In genomic region chr1:24966121-24966723, GRCh38 we compare ENCODE assay signal across 14 cellular contexts. TPM values are rescaled to one million over a fixed set of nuclear protein-coding genes. Genes with fewer than 3 reads are reported as not detected.
DNase-seq lines count a peak whose midpoint lies in the region; ATAC-seq, FAIRE-seq and TF ChIP-seq lines count a peak whose summit lies in the region.
"Had no signal": no experiment of that assay in that cellular context is flagged by ENCODE, and none has a peak within 500 bp of the region (broad histone marks: within the 10 kb centered on the region; RNA-seq: fewer than 3 reads in every experiment).

No MANE protein-coding gene starts in this region.

- H3K27ac ChIP-seq in GM12878 (ENCODE audit: control insufficient read depth, insufficient read depth) (peak overlapping the region; percentile 98), adrenal gland (no peak overlapping the region), stomach (no peak overlapping the region)

- peaks cover 37% of the 10 kb centered on the region for H3K79me2 ChIP-seq in GM12878 (ENCODE audit: control insufficient read depth, insufficient read depth, low read length)

- no peaks in the 10 kb centered on the region for H4K20me1 ChIP-seq in GM12878 (ENCODE audit: control insufficient read depth, insufficient read depth)

- no peak overlapping the region for H2AFZ ChIP-seq in GM12878 (ENCODE audit: control insufficient read depth, low read depth, low read length)

- peak overlapping the region; percentile 92 to 99 for H3K27ac Mint-ChIP-seq in stimulated activated naive CD8-positive, alpha-beta T cell treated with anti-CD3 and anti-CD28 coated beads, Interleukin-15, amount 100 ng/mL, for 72 hours

- POLR2A ChIA-PET in GM12878 (lab: Charles Lee) = interaction anchor here (0.9 to 13.4 kb wide), 8 partner anchors 13 to 69 kb away, joined by 3 to 220 read pairs (median 8); no protein-coding TSS in a partner anchor

- peak overlapping the region; percentile 72 for H3K9ac ChIP-seq in GM12878 (ENCODE audit: control insufficient read depth, insufficient read depth, low read length)

- no peaks in the 10 kb centered on the region for H3K9me3 Mint-ChIP-seq in stimulated activated naive CD8-positive, alpha-beta T cell treated with anti-CD3 and anti-CD28 coated beads, Interleukin-15, amount 100 ng/mL, for 72 hours

- H3K4me1 ChIP-seq in GM12878 (ENCODE audit: control insufficient read depth, insufficient read depth, low read length) (peaks cover 25% of the 10 kb centered on the region), adrenal gland (replicated peaks in 1 of 2) (no peaks in the 10 kb centered on the region), stomach (no peaks in the 10 kb centered on the region)
- H3K4me1 ChIP-seq: BE2C had no signal

- intact Hi-C loops in GM12878 (cut with micrococcal nuclease; ENCODE audit: unreplicated experiment) = no loop called here
- intact Hi-C loops in adrenal gland (cut with DNase I) = no loop called here
- intact Hi-C loops in stomach (cut with DNase I; ENCODE audit: low total_unique reads) = no loop called here

- TF ChIP-seq RAD21 in GM12878 (IDR thresholded peaks at IDR 0.05; ENCODE audit: insufficient read depth, low read depth, low read length) = no peak

- in situ Hi-C loops in GM12878 (cut with MboI) = no loop called here

- peak overlapping the region; percentile 78 to 90 for H3K4me3 Mint-ChIP-seq in stimulated activated naive CD8-positive, alpha-beta T cell treated with anti-CD3 and anti-CD28 coated beads, Interleukin-15, amount 100 ng/mL, for 72 hours

- TF ChIP-seq POLR2A in GM12878 (IDR thresholded peaks at IDR 0.05; ENCODE audit: low read depth, low read length) (no peak), adrenal gland (IDR thresholded peaks at IDR 0.05) (no peak), stomach (IDR thresholded peaks at IDR 0.05) (no peak)

- no peaks in the 10 kb centered on the region for H3K9me3 ChIP-seq in GM12878 (replicated peaks; ENCODE audit: control insufficient read depth, insufficient read depth, low read length)
- no peaks in the 10 kb centered on the region for H3K9me3 ChIP-seq in adrenal gland (replicated peaks in 1 of 3)
- no peaks in the 10 kb centered on the region for H3K9me3 ChIP-seq in stomach
- H3K9me3 ChIP-seq: BE2C had no signal

- no peak for TF ChIP-seq CTCF in GM12878 (IDR thresholded peaks at IDR 0.05 in 2 of 3, conservative IDR thresholded peaks at IDR 0.05 in 1 of 3; ENCODE audit: control insufficient read depth in 2 of 3, extremely low read depth in 1 of 3, insufficient read depth in 1 of 3, low read depth in 3 of 3, low read length in 3 of 3)
- TF ChIP-seq CTCF in adrenal gland (IDR thresholded peaks at IDR 0.05) = no peak
- TF ChIP-seq CTCF in stomach (IDR thresholded peaks at IDR 0.05) = no peak

- 40% methylated on average over 4 of the region's 4 CpGs for WGBS in GM12878 (ENCODE audit: insufficient coverage, insufficient replicate concordance, low lambda C conversion rate, missing lambda C conversion rate)
- WGBS in adrenal gland, 4 donors = 38 to 63% (median 50%) methylated on average over 3 to 4 of the region's 4 CpGs
- 63 to 84% (median 79%) methylated on average over 4 of the region's 4 CpGs for WGBS in stomach, 5 donors

- DNase-seq in stimulated activated CD4-positive, alpha-beta T cell treated with anti-CD3 and anti-CD28 coated beads, Interleukin-15, amount 100 ng/mL, for 24 hours = peak; percentile 56
- no peak for DNase-seq in stimulated activated CD4-positive, alpha-beta T cell treated with anti-CD3 and anti-CD28 coated beads, Interleukin-4, amount 100 ng/mL, for 4 hours
- DNase-seq in RPMI7951 (ENCODE audit: low read depth) = peak; percentile 36
- no peak for DNase-seq in GM12878 (ENCODE audit: low read depth, low spot score)
- peak; percentile 63 to 70 for DNase-seq in stimulated activated naive CD8-positive, alpha-beta T cell treated with anti-CD3 and anti-CD28 coated beads, Interleukin-15, amount 100 ng/mL, for 72 hours
- DNase-seq in adrenal gland = no peak
- DNase-seq in stomach = no peak
- DNase-seq: BE2C, Karpas-422, NCI-H1930, NCI-H748 treated with DMSO at 0.1 percent for 48 hours, Right ventricle myocardium superior had no signal

- peak; percentile 18 for FAIRE-seq in GM12878 (lab: Jason Lieb, UNC)

- BruUV-seq in GM12878 (replicated peaks; lab: Mats Ljungman, UMichigan) = no TSS peak

- no peak for TF ChIP-seq EP300 in GM12878 (IDR thresholded peaks at IDR 0.05; ENCODE audit: borderline replicate concordance in 1 of 2, control insufficient read depth in 1 of 2, low read depth in 2 of 2, low read length in 2 of 2)
- no peak for TF ChIP-seq EP300 in stomach (IDR thresholded peaks at IDR 0.05)

- ATAC-seq in GM12878 (no peak; the same call in 2 of the 3 replicates), HG03095 (IDR thresholded peaks at IDR 0.05; ENCODE audit: unreplicated experiment) (no peak)
- peak; percentile 2 for ATAC-seq in stimulated activated naive CD8-positive, alpha-beta T cell treated with anti-CD3 and anti-CD28 coated beads, Interleukin-15, amount 100 ng/mL, for 72 hours

- RAD21 ChIA-PET in GM12878 (lab: Charles Lee; ENCODE audit: unreplicated experiment) = interaction anchor here (1.0 to 10.4 kb wide), 12 partner anchors 14 to 118 kb away, joined by 3 to 214 read pairs (median 9); partner anchors contain the start of gene RUNX3

- CTCF ChIA-PET in GM12878 (lab: Yijun Ruan, JAX) = interaction anchor here (1.2 to 18.6 kb wide), 6 partner anchors 18 to 134 kb away, joined by 4 to 396 read pairs (median 78); partner anchors contain the start of gene RUNX3

- H3K27me3 Mint-ChIP-seq in stimulated activated naive CD8-positive, alpha-beta T cell treated with anti-CD3 and anti-CD28 coated beads, Interleukin-15, amount 100 ng/mL, for 72 hours = no peaks in the 10 kb centered on the region

- H3K27me3 ChIP-seq in GM12878 (replicated peaks in 1 of 2; ENCODE audit: control insufficient read depth in 2 of 2, insufficient read depth in 2 of 2, low read length in 1 of 2) (no peaks in the 10 kb centered on the region), adrenal gland (no peaks in the 10 kb centered on the region), stomach (peaks cover 0 to 80% (median 16%) of the 10 kb centered on the region in 3 donors)
- H3K27me3 ChIP-seq: BE2C had no signal

- peaks cover 75% of the 10 kb centered on the region for H3K4me1 Mint-ChIP-seq in stimulated activated naive CD8-positive, alpha-beta T cell treated with anti-CD3 and anti-CD28 coated beads, Interleukin-15, amount 100 ng/mL, for 72 hours

- SMC1A ChIA-PET in GM12878 (lab: Charles Lee; ENCODE audit: uncharacterized antibody, unreplicated experiment) = interaction anchor here (0.8 to 18.5 kb wide), 10 partner anchors 12 to 70 kb away, joined by 3 to 391 read pairs (median 4); partner anchors contain the start of gene RUNX3

- H3K36me3 ChIP-seq in GM12878 (ENCODE audit: control insufficient read depth in 2 of 2, insufficient read depth in 2 of 2, low read length in 1 of 2) (no peaks in the 10 kb centered on the region), adrenal gland (replicated peaks in 1 of 2) (no peaks in the 10 kb centered on the region), stomach (no peaks in the 10 kb centered on the region)
- H3K36me3 ChIP-seq: BE2C had no signal

- no peak overlapping the region for H3K4me3 ChIP-seq in GM12878
- no peak overlapping the region for H3K4me3 ChIP-seq in adrenal gland
- no peak overlapping the region for H3K4me3 ChIP-seq in stomach

- H3K4me2 ChIP-seq in GM12878 (ENCODE audit: control insufficient read depth, insufficient read depth) = peak overlapping the region; percentile 68

TF ChIP-seq in GM12878, 131 proteins besides CTCF, POLR2A, EP300 and RAD21 (continues in another document):
- TF ChIP-seq SPI1 (IDR thresholded peaks at IDR 0.05; ENCODE audit: borderline replicate concordance, insufficient read depth, low read depth, low read length) (peak; percentile 25; the same call in 1 of the 2 replicates), SP1 (IDR thresholded peaks at IDR 0.05; ENCODE audit: low read depth, low read length) (no peak), GATAD2B (conservative IDR thresholded peaks at IDR 0.05; ENCODE audit: low read depth) (no peak), MEF2B (IDR thresholded peaks at IDR 0.05; ENCODE audit: partially characterized antibody, poor library complexity, severe bottlenecking) (peak; percentile 22)

RNA-seq across cellular contexts. Expression of gene RUNX3, which starts 36.1 kb away (rescaled TPM):
- total RNA-seq in RPMI7951 (2014; rRNA removed; shearing (Covaris generic)) = 9.5 and 10.4 TPM in 2 replicates
- total RNA-seq in GM12878 (2013; cell fraction: nucleolus; rRNA removed) = 101 and 106 TPM in 2 replicates
- total RNA-seq in GM12878 (2014; rRNA removed) (25.8 and 33.5 TPM in 2 replicates), GM12878 (2014; rRNA removed; fragmentation: Illumina TruSeq; extraction: Trizol) (18.4 and 19.0 TPM in 2 replicates), GM12878 (2021) (148 and 151 TPM in 2 replicates), adrenal gland (1 to 10 TPM in 7 of 8 donors, under 1 TPM in 1; 0.79 to 7.5 (median 3.4) TPM), stomach (1 to 10 TPM in 3 of 5 donors, under 1 TPM in 1, not detected in 1; 0.29 to 6.1 (median 3.2) TPM)
- 44.1 TPM for polyA plus RNA-seq in GM12878 (2011; ENCODE audit: low read depth)
- polyA plus RNA-seq in GM12878 (2011; rRNA removed) (15.0 and 25.8 TPM in 2 replicates), GM12878 (2014; fragmentation: Illumina TruSeq; extraction: Trizol) (48.8 and 61.7 TPM in 2 replicates), GM12878 (2014; fragmentation: Nextera tagmentation; extraction: Ambion mirVana) (10 to 100 TPM; 21.6 to 26.3 TPM), GM12878 (2014; rRNA removed) (64.7 and 79.6 TPM in 2 replicates), GM12878 (2016; fragmentation: Nextera tagmentation; extraction: Ambion mirVana) (10 to 100 TPM; 29.3 to 34.0 TPM), adrenal gland (1 to 10 TPM in 1 of 3 donors, under 1 TPM in 2; 0.73 to 1.0 (median 0.94) TPM), stomach (1 to 10 TPM; 1.5 to 4.0 (median 2.6) TPM)
- polyA plus RNA-seq in GM12878 (2011; cell fraction: cytosol; rRNA removed) = 45.6 and 51.9 TPM in 2 replicates
- 72.8 and 112 TPM in 2 replicates for polyA plus RNA-seq in GM12878 (2011; cell fraction: nucleus; rRNA removed)
- 91.6 and 104 TPM in 2 replicates for polyA plus RNA-seq in GM12878 (2012)
- polyA minus RNA-seq in GM12878 (2011; rRNA and poly(A)+ RNA removed) = 20.0 and 31.7 TPM in 2 replicates
- 30.6 and 47.6 TPM in 2 replicates for polyA minus RNA-seq in GM12878 (2011; cell fraction: cytosol; rRNA and poly(A)+ RNA removed)
- 30.8 and 46.2 TPM in 2 replicates for polyA minus RNA-seq in GM12878 (2011; cell fraction: nucleus; rRNA and poly(A)+ RNA removed)
- total RNA-seq: myocyte had no signal

Comparison
In these comparisons a context has a peak if more than half of its experiments do, and no peak if none do; other contexts are left out.
1. DNase-seq: peak in stimulated activated CD4-positive, alpha-beta T cell treated with anti-CD3 and anti-CD28 coated beads, Interleukin-15, amount 100 ng/mL, for 24 hours (single experiment), RPMI7951 (single experiment) and stimulated activated naive CD8-positive, alpha-beta T cell treated with anti-CD3 and anti-CD28 coated beads, Interleukin-15, amount 100 ng/mL, for 72 hours (2 of 2); none in stimulated activated CD4-positive, alpha-beta T cell treated with anti-CD3 and anti-CD28 coated beads, Interleukin-4, amount 100 ng/mL, for 4 hours (0 of 2), GM12878 (single experiment), adrenal gland (0 of 7) and stomach (single experiment).